In the genomic region with DNA sequence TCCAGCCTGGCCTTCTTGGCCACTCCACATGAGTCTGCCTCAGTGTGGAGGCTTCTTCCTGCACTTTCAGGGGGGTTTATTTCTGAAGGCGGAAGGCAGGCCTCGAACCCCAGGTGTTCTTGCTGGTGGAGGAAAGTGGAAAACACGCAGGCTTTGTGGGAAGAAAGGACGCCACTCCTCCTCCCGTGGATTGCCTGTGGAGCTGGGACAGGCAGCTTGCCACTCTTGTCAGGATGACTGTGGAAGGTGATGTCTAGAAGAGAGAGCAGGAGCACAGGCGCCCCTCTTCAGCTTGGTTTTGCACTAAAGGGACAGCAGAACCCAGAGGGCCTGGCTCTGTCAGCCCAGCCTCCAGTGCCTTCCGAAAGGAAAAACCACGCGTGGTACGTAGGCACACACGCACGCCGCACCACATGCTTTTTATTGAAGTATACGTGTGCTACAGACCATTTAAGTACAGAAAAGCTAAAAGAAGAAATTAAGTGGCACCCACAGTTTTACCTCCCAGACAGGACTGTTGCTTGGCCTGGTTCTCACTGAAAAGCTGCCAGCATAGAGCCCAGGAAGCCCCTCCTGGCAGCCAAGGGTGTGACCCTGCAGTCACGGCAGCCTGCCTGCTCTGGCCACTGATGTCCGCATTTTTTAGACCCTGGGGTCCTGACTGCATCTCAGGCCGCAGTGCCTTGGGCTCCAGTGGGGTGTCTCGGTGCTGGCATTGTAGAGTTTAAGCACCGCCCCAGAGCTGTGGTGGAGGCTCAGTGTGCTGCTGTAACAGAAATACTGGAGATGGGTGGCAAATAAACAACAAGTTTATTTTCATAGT, we compare ENCODE assay signal across 11 cellular contexts. TPM values are rescaled to one million over a fixed set of nuclear protein-coding genes. Genes with fewer than 3 reads are reported as not detected.
DNase-seq lines count a peak whose midpoint lies in the region; ATAC-seq and TF ChIP-seq lines count a peak whose summit lies in the region.
"Had no signal": no experiment of that assay in that cellular context is flagged by ENCODE, and none has a peak within 500 bp of the region (broad histone marks: within the 10 kb centered on the region; RNA-seq: fewer than 3 reads in every experiment).

No MANE protein-coding gene starts in this region.

- no peak for TF ChIP-seq POLR2A in upper lobe of left lung (IDR thresholded peaks at IDR 0.05)

- ATAC-seq in Right ventricle myocardium superior (ENCODE audit: poor library complexity) = no peak
- ATAC-seq in activated CD8-positive, alpha-beta T cell treated with anti-CD3 and anti-CD28 coated beads, Interleukin-2, amount 10 ng/mL, durations not matched to agents 7 days and 5 days = no peak
- ATAC-seq in upper lobe of left lung (ENCODE audit: low FRiP score in 2 of 2) = no peak
- ATAC-seq in HG02623 (IDR thresholded peaks at IDR 0.05; ENCODE audit: unreplicated experiment) = no peak

- peak overlapping the region; percentile 95 for H3K4me3 Mint-ChIP-seq in activated CD8-positive, alpha-beta T cell treated with anti-CD3 and anti-CD28 coated beads, Interleukin-2, amount 10 ng/mL, durations not matched to agents 7 days and 5 days
- H3K4me3 Mint-ChIP-seq in osteocyte (ENCODE audit: unreplicated experiment) = no peak overlapping the region

- POLR2A ChIA-PET in activated CD8-positive, alpha-beta T cell treated with anti-CD3 and anti-CD28 coated beads, Interleukin-2, amount 10 ng/mL, durations not matched to agents 7 days and 5 days (lab: Charles Lee) = interaction anchor here (0.5 to 5.0 kb wide), 8 partner anchors 11 to 644 kb away, joined by 3 to 90 read pairs (median 10); partner anchors contain the start of gene KLF13

- peak; percentile 13 for DNase-seq in left ventricle myocardium inferior
- no peak for DNase-seq in Right ventricle myocardium superior
- DNase-seq in activated CD8-positive, alpha-beta T cell treated with anti-CD3 and anti-CD28 coated beads, Interleukin-2, amount 10 ng/mL, durations not matched to agents 7 days and 5 days = no peak
- no peak for DNase-seq in upper lobe of left lung
- DNase-seq in osteocyte (ENCODE audit: extremely low spot score, unreplicated experiment) = no peak
- no peak for DNase-seq in NCI-H226
- DNase-seq: midbrain, NCI-H1048, NCI-H510A had no signal

- WGBS in upper lobe of left lung, 2 donors = 83 to 87% methylated on average over 13 to 19 of the region's 19 CpGs

- CTCF ChIA-PET in activated CD8-positive, alpha-beta T cell treated with anti-CD3 and anti-CD28 coated beads, Interleukin-2, amount 10 ng/mL, durations not matched to agents 7 days and 5 days (lab: Charles Lee) = interaction anchor here (1.1 to 15.0 kb wide), 7 partner anchors 8 to 140 kb away, joined by 3 to 211 read pairs (median 15); no protein-coding TSS in a partner anchor

- no peaks in the 10 kb centered on the region for H3K27me3 ChIP-seq in left ventricle myocardium inferior (ENCODE audit: low read depth)
- H3K27me3 ChIP-seq in mucosa of rectum (ENCODE audit: control insufficient read depth in 2 of 2, insufficient read depth in 2 of 2, low read length in 2 of 2) = no peaks in the 10 kb centered on the region
- no peaks in the 10 kb centered on the region for H3K27me3 ChIP-seq in upper lobe of left lung

- H3K27me3 Mint-ChIP-seq in activated CD8-positive, alpha-beta T cell treated with anti-CD3 and anti-CD28 coated beads, Interleukin-2, amount 10 ng/mL, durations not matched to agents 7 days and 5 days (ENCODE audit: low read depth) = no peaks in the 10 kb centered on the region
- H3K27me3 Mint-ChIP-seq in osteocyte (ENCODE audit: unreplicated experiment) = no peaks in the 10 kb centered on the region

- H3K4me1 Mint-ChIP-seq in activated CD8-positive, alpha-beta T cell treated with anti-CD3 and anti-CD28 coated beads, Interleukin-2, amount 10 ng/mL, durations not matched to agents 7 days and 5 days (ENCODE audit: low read depth) = peaks cover 98% of the 10 kb centered on the region
- peaks cover 55% of the 10 kb centered on the region for H3K4me1 Mint-ChIP-seq in osteocyte (ENCODE audit: unreplicated experiment)

- TF ChIP-seq CTCF in left ventricle myocardium inferior (IDR thresholded peaks at IDR 0.05; ENCODE audit: borderline replicate concordance) = no peak
- no peak for TF ChIP-seq CTCF in upper lobe of left lung (IDR thresholded peaks at IDR 0.05)
- TF ChIP-seq CTCF in osteocyte (IDR thresholded peaks at IDR 0.05) = no peak

- no peak overlapping the region for H3K4me3 ChIP-seq in left ventricle myocardium inferior
- no peak overlapping the region for H3K4me3 ChIP-seq in mucosa of rectum (ENCODE audit: low read length in 2 of 2)
- no peak overlapping the region for H3K4me3 ChIP-seq in upper lobe of left lung

- H3K4me1 ChIP-seq in left ventricle myocardium inferior (peaks cover 100% of the 10 kb centered on the region), mucosa of rectum (ENCODE audit: control insufficient read depth in 2 of 2, insufficient read depth in 2 of 2, low read length in 2 of 2) (peaks cover 85 to 87% of the 10 kb centered on the region in 2 donors), upper lobe of left lung (peaks cover 91 to 100% (median 98%) of the 10 kb centered on the region in 4 donors)

- H3K27ac Mint-ChIP-seq in activated CD8-positive, alpha-beta T cell treated with anti-CD3 and anti-CD28 coated beads, Interleukin-2, amount 10 ng/mL, durations not matched to agents 7 days and 5 days = peak overlapping the region; percentile 97
- no peak overlapping the region for H3K27ac Mint-ChIP-seq in osteocyte (ENCODE audit: unreplicated experiment)

- no peak for TF ChIP-seq EP300 in upper lobe of left lung (IDR thresholded peaks at IDR 0.05)

- H3K9me3 ChIP-seq in left ventricle myocardium inferior (replicated peaks) (no peaks in the 10 kb centered on the region), mucosa of rectum (ENCODE audit: control insufficient read depth in 2 of 2, low read length in 2 of 2) (no peaks in the 10 kb centered on the region), upper lobe of left lung (no peaks in the 10 kb centered on the region)

- no peaks in the 10 kb centered on the region for H3K9me3 Mint-ChIP-seq in activated CD8-positive, alpha-beta T cell treated with anti-CD3 and anti-CD28 coated beads, Interleukin-2, amount 10 ng/mL, durations not matched to agents 7 days and 5 days (ENCODE audit: insufficient read depth)
- no peaks in the 10 kb centered on the region for H3K9me3 Mint-ChIP-seq in osteocyte (ENCODE audit: unreplicated experiment)

- H3K36me3 Mint-ChIP-seq in activated CD8-positive, alpha-beta T cell treated with anti-CD3 and anti-CD28 coated beads, Interleukin-2, amount 10 ng/mL, durations not matched to agents 7 days and 5 days (ENCODE audit: low read depth) = peaks cover 75% of the 10 kb centered on the region
- H3K36me3 Mint-ChIP-seq in osteocyte (ENCODE audit: unreplicated experiment) = no peaks in the 10 kb centered on the region

- peak overlapping the region; percentile 24 to 25 for H3K9ac ChIP-seq in mucosa of rectum (ENCODE audit: low read depth in 1 of 2, low read length in 2 of 2)

- peaks cover 7% of the 10 kb centered on the region for H3K36me3 ChIP-seq in left ventricle myocardium inferior
- peaks cover 13 to 18% of the 10 kb centered on the region in 2 donors for H3K36me3 ChIP-seq in mucosa of rectum (ENCODE audit: control insufficient read depth in 2 of 2, insufficient read depth in 2 of 2, low read length in 2 of 2)
- H3K36me3 ChIP-seq in upper lobe of left lung = peaks cover 0 to 18% (median 9%) of the 10 kb centered on the region in 4 donors

- intact Hi-C loops in left ventricle myocardium inferior (cut with micrococcal nuclease) = no loop called here
- intact Hi-C loops in Right ventricle myocardium superior (cut with DNase I) = no loop called here

- peak overlapping the region; percentile 100 for H3K27ac ChIP-seq in left ventricle myocardium inferior (replicated peaks)
- peak overlapping the region; percentile 25 to 91 for H3K27ac ChIP-seq in mucosa of rectum (ENCODE audit: low read depth in 2 of 2, low read length in 2 of 2)
- H3K27ac ChIP-seq in upper lobe of left lung = peak overlapping the region; percentile 38 to 99 (median 86)

RNA-seq across cellular contexts. Expression of gene KLF13, which starts 21.6 kb away (rescaled TPM):
- 62.3 TPM for total RNA-seq in left ventricle myocardium inferior
- total RNA-seq in Right ventricle myocardium superior = 65.7 TPM
- 100 to 1,000 TPM; 214 to 215 TPM for total RNA-seq in activated CD8-positive, alpha-beta T cell treated with anti-CD3 and anti-CD28 coated beads, Interleukin-2, amount 10 ng/mL, durations not matched to agents 7 days and 5 days
- 100 to 1,000 TPM; 103 to 231 (median 147) TPM for total RNA-seq in upper lobe of left lung
- 54.5 and 57.7 TPM in 2 replicates for total RNA-seq in osteocyte
